Comparison of ENCODE assay signal across 8 cellular contexts in the genomic region with DNA sequence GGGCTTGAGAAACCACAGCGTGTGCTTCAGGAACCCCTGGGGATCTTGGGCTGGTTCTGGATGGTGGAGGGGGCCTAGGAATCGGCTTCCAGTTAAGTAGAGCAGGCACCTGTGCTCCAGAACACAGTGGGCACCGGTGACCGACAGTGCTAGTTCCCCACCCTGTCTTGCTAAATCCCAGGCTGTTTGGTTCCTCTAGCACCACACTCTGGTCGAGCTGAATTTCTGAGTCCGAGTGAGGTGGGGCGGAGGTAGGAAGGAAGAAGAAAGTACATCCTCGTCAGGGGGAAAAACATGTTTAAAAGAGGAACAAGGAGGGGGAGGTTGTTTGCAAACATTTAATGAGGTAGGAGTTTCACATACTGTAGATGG. TPM values are rescaled to one million over a fixed set of nuclear protein-coding genes. Genes with fewer than 3 reads are reported as not detected.
A peak's percentile ranks its signal among the peaks of the same experiment; 100 is the strongest.
DNase-seq lines count a peak whose midpoint lies in the region; ATAC-seq, FAIRE-seq and TF ChIP-seq lines count a peak whose summit lies in the region.

No MANE protein-coding gene starts in this region.

- H3K36me3 Mint-ChIP-seq in brain: no peaks in the 10 kb centered on the region
- H3K36me3 Mint-ChIP-seq in neural crest cell (ENCODE audit: low read depth): no peaks in the 10 kb centered on the region

- no peaks in the 10 kb centered on the region for H3K27me3 Mint-ChIP-seq in brain
- no peaks in the 10 kb centered on the region for H3K27me3 Mint-ChIP-seq in neural crest cell (ENCODE audit: low read depth)

- no peak for TF ChIP-seq CTCF in brain (conservative IDR thresholded peaks at IDR 0.05)
- TF ChIP-seq CTCF in neural crest cell (conservative IDR thresholded peaks at IDR 0.05): no peak
- TF ChIP-seq CTCF in D721Med (IDR thresholded peaks at IDR 0.05; ENCODE audit: insufficient read depth, missing control alignments): no peak

- H3K4me1 Mint-ChIP-seq in brain: peaks cover 82% of the 10 kb centered on the region
- H3K4me1 Mint-ChIP-seq in neural crest cell: peaks cover 61% of the 10 kb centered on the region

- peak; percentile 16 for ATAC-seq in GM18499 (IDR thresholded peaks at IDR 0.05; ENCODE audit: insufficient read depth, unreplicated experiment)
- peak; percentile 23 for ATAC-seq in GM21737 (IDR thresholded peaks at IDR 0.05; ENCODE audit: unreplicated experiment)

- in situ Hi-C loops in KBM-7 (cut with MboI; ENCODE audit: low pct_unique_long_range_greater_than_20kb, low sequenced_read_pairs): no loop called here

- H3K27ac Mint-ChIP-seq in brain (peak overlapping the region in 4 of 5 experiments; percentile 65 to 86 (median 74)), neural crest cell (ENCODE audit: unreplicated experiment) (peak overlapping the region; percentile 96)

- no peak for FAIRE-seq in D721Med (lab: Jason Lieb, UNC)

- H3K4me3 Mint-ChIP-seq in brain (peak overlapping the region in 1 of 5 experiments; percentile 33), neural crest cell (peak overlapping the region; percentile 14)

- DNase-seq in KBM-7 (peak; percentile 85), neural crest cell (ENCODE audit: low read depth, low spot score) (no peak), D721Med (ENCODE audit: insufficient read length, low spot score) (no peak), NCI-H82 treated with DMSO at 0.1 percent for 48 hours (lab: John Stamatoyannopoulos, UW; ENCODE audit: unreplicated experiment) (no peak)
- no peak for DNase-seq in effector CD8-positive, alpha-beta T cell (lab: John Stamatoyannopoulos, UW)

- H3K9me3 Mint-ChIP-seq in brain (no peaks in the 10 kb centered on the region), neural crest cell (no peaks in the 10 kb centered on the region)

RNA-seq across cellular contexts. Expression of gene SLC6A6, which starts 29.1 kb away (rescaled TPM):
- polyA plus RNA-seq in brain (ENCODE audit: insufficient read depth, low read depth, low replicate concordance): 5.2 TPM
- total RNA-seq in neural crest cell: 33.8 and 34.6 TPM in 2 replicates
